ENCODE assay signal across 26 cellular contexts in the genomic region with DNA sequence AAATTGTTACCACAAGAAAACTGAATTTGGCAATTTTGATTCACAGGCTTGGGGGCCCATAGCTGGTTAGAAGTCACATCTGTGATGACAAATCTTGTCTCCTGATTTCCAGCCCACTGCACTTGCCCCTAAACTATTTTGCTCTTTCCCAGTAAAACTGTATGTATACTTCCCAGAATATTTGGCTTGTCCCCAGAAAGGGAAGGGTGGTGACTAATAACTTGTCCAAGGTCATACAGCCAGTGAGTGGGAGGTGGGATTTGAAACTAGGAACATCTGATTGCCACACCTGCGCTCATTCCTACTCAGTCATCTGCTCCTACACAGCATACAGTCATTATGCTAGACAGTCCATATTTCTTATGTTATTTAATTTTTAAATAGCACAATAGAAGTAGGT.
"Had no signal": no experiment of that assay in that cellular context is flagged by ENCODE, and none has a peak within 500 bp of the region (broad histone marks: within the 10 kb centered on the region; RNA-seq: fewer than 3 reads in every experiment).

No MANE protein-coding gene starts in this region.

- H3K27ac ChIP-seq: dorsolateral prefrontal cortex, epithelial cell of prostate, esophagus muscularis mucosa, heart right ventricle, lower lobe of right lung, prostate gland, sigmoid colon, skin epidermis, spleen, thoracic aorta, tibial nerve, upper lobe of left lung had no signal

- H3K9me3 ChIP-seq: esophagus muscularis mucosa, lower lobe of right lung, prostate gland, sigmoid colon, thoracic aorta, tibial nerve, upper lobe of left lung had no signal

- H3K36me3 ChIP-seq: esophagus muscularis mucosa, heart right ventricle, lower lobe of right lung, prostate gland, sigmoid colon, spleen, thoracic aorta, tibial nerve, upper lobe of left lung had no signal

- H3K4me3 ChIP-seq: dorsolateral prefrontal cortex, esophagus muscularis mucosa, heart right ventricle, lower lobe of right lung, prostate gland, sigmoid colon, skin epidermis, spleen, thoracic aorta, tibial nerve, upper lobe of left lung had no signal

- H3K36me3 Mint-ChIP-seq: memory B cell; naive thymus-derived CD4-positive, alpha-beta T cell; stimulated activated naive B cell treated with anti-CD40 and anti-IgM and Interleukin-4, amounts not matched to agents 10 μg/mL and 1 μg/mL and 100 μg/mL, for 72 hours had no signal

- H3K27me3 Mint-ChIP-seq: memory B cell; stimulated activated naive B cell treated with anti-CD40 and anti-IgM and Interleukin-4, amounts not matched to agents 10 μg/mL and 1 μg/mL and 100 μg/mL, for 72 hours; stimulated activated naive CD8-positive, alpha-beta T cell treated with anti-CD3 and anti-CD28 coated beads, Interleukin-15, Interleukin-2, amounts not matched to agents 100 ng/mL and 50 ng/mL, for 24 hours had no signal

- H3K27ac Mint-ChIP-seq: memory B cell; naive thymus-derived CD4-positive, alpha-beta T cell; nephron progenitor cell; stimulated activated naive B cell treated with anti-CD40 and anti-IgM and Interleukin-4, amounts not matched to agents 10 μg/mL and 1 μg/mL and 100 μg/mL, for 72 hours; stimulated activated naive CD8-positive, alpha-beta T cell treated with anti-CD3 and anti-CD28 coated beads, Interleukin-15, Interleukin-2, amounts not matched to agents 100 ng/mL and 50 ng/mL, for 24 hours had no signal

- H3K27me3 ChIP-seq: esophagus muscularis mucosa, heart right ventricle, sigmoid colon, spleen, tibial nerve, upper lobe of left lung had no signal

- DNase-seq: dorsolateral prefrontal cortex; effector CD4-positive, alpha-beta T cell; foreskin melanocyte; glutamatergic neuron; heart right ventricle; hippocampal formation; kidney glomerular epithelial cell; left ventricle myocardium superior; lower lobe of right lung; naive thymus-derived CD4-positive, alpha-beta T cell; nephron progenitor cell; nucleus accumbens; right cardiac atrium; sigmoid colon; spleen; stimulated activated CD4-positive, alpha-beta T cell treated with anti-CD3 and anti-CD28 coated beads, Interleukin-2, amount 100 ng/mL, for 48 hours; stimulated activated naive B cell treated with anti-CD40 and anti-IgM and Interleukin-4, amounts not matched to agents 10 μg/mL and 1 μg/mL and 100 μg/mL, for 72 hours; upper lobe of left lung had no signal

- H3K4me1 ChIP-seq: esophagus muscularis mucosa, heart right ventricle, lower lobe of right lung, prostate gland, sigmoid colon, spleen, tibial nerve, upper lobe of left lung had no signal

- H3K4me1 Mint-ChIP-seq: memory B cell; naive thymus-derived CD4-positive, alpha-beta T cell; stimulated activated naive B cell treated with anti-CD40 and anti-IgM and Interleukin-4, amounts not matched to agents 10 μg/mL and 1 μg/mL and 100 μg/mL, for 72 hours had no signal

- ATAC-seq: heart right ventricle; left ventricle myocardium superior; lower lobe of right lung; naive thymus-derived CD4-positive, alpha-beta T cell; right cardiac atrium; stimulated activated naive B cell treated with anti-CD40 and anti-IgM and Interleukin-4, amounts not matched to agents 10 μg/mL and 1 μg/mL and 100 μg/mL, for 72 hours had no signal

- H3K4me3 Mint-ChIP-seq: memory B cell; naive thymus-derived CD4-positive, alpha-beta T cell; nephron progenitor cell; stimulated activated naive B cell treated with anti-CD40 and anti-IgM and Interleukin-4, amounts not matched to agents 10 μg/mL and 1 μg/mL and 100 μg/mL, for 72 hours; stimulated activated naive CD8-positive, alpha-beta T cell treated with anti-CD3 and anti-CD28 coated beads, Interleukin-15, Interleukin-2, amounts not matched to agents 100 ng/mL and 50 ng/mL, for 24 hours had no signal
